8 cellular contexts compared by ENCODE assay signal in genomic region chr4:55546633-55547460, GRCh38. TPM values are rescaled to one million over a fixed set of nuclear protein-coding genes. Genes with fewer than 3 reads are reported as not detected.
A peak's percentile ranks its signal among the peaks of the same experiment; 100 is the strongest.
DNase-seq lines count a peak whose midpoint lies in the region; ATAC-seq and TF ChIP-seq lines count a peak whose summit lies in the region.

TSS of gene CLOCK (minus strand) at chr4:55546909. CDS start at chr4:55482785, 64,124 bp downstream.

- H3K36me3 Mint-ChIP-seq in GM23338 (ENCODE audit: low read depth) = 0 out of 3 replicates have a peak, but pooled peaks cover 3% of the 10 kb centered on the region
- peaks cover 2% of the 10 kb centered on the region for H3K36me3 Mint-ChIP-seq in nephron progenitor cell (ENCODE audit: low read depth)

- H3K9me2 ChIP-seq in GM23338 (ENCODE audit: insufficient read depth) = no peaks in the 10 kb centered on the region

- peak within 1 kb of the TSS; percentile 98 for H3K27ac ChIP-seq in GM23338 (ENCODE audit: low read depth)

- H2AFZ ChIP-seq in GM23338 = peak within 1 kb of the TSS; percentile 92; the same call in 1 of the 2 replicates

- peak; percentile 78 for ATAC-seq in GM23338
- ATAC-seq in stimulated activated naive CD8-positive, alpha-beta T cell treated with anti-CD3 and anti-CD28 coated beads, Interleukin-15, amount 100 ng/mL, for 72 hours = peak; percentile 77

- peaks cover 37% of the 10 kb centered on the region for H3K4me1 ChIP-seq in GM23338 (ENCODE audit: insufficient read depth)

- H3K4me3 Mint-ChIP-seq in GM23338 (peak within 1 kb of the TSS; percentile 95), nephron progenitor cell (peak within 1 kb of the TSS; percentile 95)
- peak within 1 kb of the TSS; percentile 89 to 96 for H3K4me3 Mint-ChIP-seq in stimulated activated naive CD8-positive, alpha-beta T cell treated with anti-CD3 and anti-CD28 coated beads, Interleukin-15, amount 100 ng/mL, for 72 hours

- peak within 1 kb of the TSS; percentile 88 for H3K4me2 ChIP-seq in GM23338

- peak within 1 kb of the TSS; percentile 92 for H3K27ac Mint-ChIP-seq in GM23338
- peak within 1 kb of the TSS; percentile 98 for H3K27ac Mint-ChIP-seq in nephron progenitor cell
- peak within 1 kb of the TSS; percentile 94 to 95 for H3K27ac Mint-ChIP-seq in stimulated activated naive CD8-positive, alpha-beta T cell treated with anti-CD3 and anti-CD28 coated beads, Interleukin-15, amount 100 ng/mL, for 72 hours

- H3K4me3 ChIP-seq in GM23338 = peak within 1 kb of the TSS; percentile 84
- H3K4me3 ChIP-seq in fibroblast of the aortic adventitia (ENCODE audit: low read depth, low read length) = peak within 1 kb of the TSS; percentile 83

- TF ChIP-seq CTCF in GM23338 (conservative IDR thresholded peaks at IDR 0.05; ENCODE audit: low read depth in 2 of 2) = peak; percentile 41 to 50; a peak in 3 of 4 replicates
- peak; percentile 46 for TF ChIP-seq CTCF in fibroblast of the aortic adventitia (IDR thresholded peaks at IDR 0.05; ENCODE audit: insufficient read depth, low read length)
- peak; percentile 37 for TF ChIP-seq CTCF in nephron progenitor cell (IDR thresholded peaks at IDR 0.05)

- no peaks in the 10 kb centered on the region; the same call in 2 of the 3 replicates for H3K9me3 Mint-ChIP-seq in GM23338
- no peaks in the 10 kb centered on the region for H3K9me3 Mint-ChIP-seq in nephron progenitor cell
- no peaks in the 10 kb centered on the region for H3K9me3 Mint-ChIP-seq in stimulated activated naive CD8-positive, alpha-beta T cell treated with anti-CD3 and anti-CD28 coated beads, Interleukin-15, amount 100 ng/mL, for 72 hours

- H3K27me3 ChIP-seq in GM23338 (ENCODE audit: insufficient read depth) = no peaks in the 10 kb centered on the region

- H3K27me3 Mint-ChIP-seq in GM23338 (ENCODE audit: insufficient read depth, low read depth, poor library complexity) (peaks cover 7% of the 10 kb centered on the region), nephron progenitor cell (ENCODE audit: low read depth, poor library complexity) (no peaks in the 10 kb centered on the region)
- H3K27me3 Mint-ChIP-seq in stimulated activated naive CD8-positive, alpha-beta T cell treated with anti-CD3 and anti-CD28 coated beads, Interleukin-15, amount 100 ng/mL, for 72 hours = peaks cover 12% of the 10 kb centered on the region

- H3K79me2 ChIP-seq in GM23338 (replicated peaks; ENCODE audit: insufficient read depth) = peaks cover 36% of the 10 kb centered on the region

- H4K20me1 ChIP-seq in GM23338 (replicated peaks; ENCODE audit: insufficient read depth) = peaks cover 12% of the 10 kb centered on the region

- H3K4me1 Mint-ChIP-seq in GM23338 (peaks cover 48% of the 10 kb centered on the region), nephron progenitor cell (peaks cover 62% of the 10 kb centered on the region)
- H3K4me1 Mint-ChIP-seq in stimulated activated naive CD8-positive, alpha-beta T cell treated with anti-CD3 and anti-CD28 coated beads, Interleukin-15, amount 100 ng/mL, for 72 hours = peaks cover 59% of the 10 kb centered on the region

- H3K36me3 ChIP-seq in GM23338 (ENCODE audit: insufficient read depth) = no peaks in the 10 kb centered on the region

- peaks cover 19% of the 10 kb centered on the region for H3F3A ChIP-seq in GM23338 (replicated peaks; ENCODE audit: low read depth)

- DNase-seq in ELF-1 (ENCODE audit: low read depth, low spot score) (peak; percentile 96), GM23338 (ENCODE audit: low spot score) (peak; percentile 91), LHCN-M2 (ENCODE audit: low read depth) (peak; percentile 91), RPMI8226 (peak; percentile 87), fibroblast of the aortic adventitia (ENCODE audit: low read depth) (peak; percentile 86), nephron progenitor cell (peak; percentile 92)
- peak; percentile 79 for DNase-seq in activated effector memory CD4-positive, alpha-beta T cell treated with Interleukin-2 at 50 U/mL for 16 hours
- peak; percentile 84 to 86 for DNase-seq in stimulated activated naive CD8-positive, alpha-beta T cell treated with anti-CD3 and anti-CD28 coated beads, Interleukin-15, amount 100 ng/mL, for 72 hours

TF ChIP-seq in GM23338, 12 proteins besides CTCF, POLR2A, EP300 and RAD21:
- TF ChIP-seq NANOG (IDR thresholded peaks at IDR 0.05; ENCODE audit: borderline replicate concordance) (no peak), EZH2phosphoT487 (IDR thresholded peaks at IDR 0.05; ENCODE audit: unreplicated experiment) (no peak), ZNF114 (CRISPR knock-in tag; IDR thresholded peaks at IDR 0.05) (no peak), POLR2AphosphoS5 (IDR thresholded peaks at IDR 0.05; ENCODE audit: low read depth) (peak; percentile 63), CREB1 (CRISPR knock-in tag; IDR thresholded peaks at IDR 0.05; ENCODE audit: low read depth) (peak; percentile 48; the same call in 1 of the 2 replicates)

RNA-seq across cellular contexts. Expression of gene CLOCK, which starts in this region (rescaled TPM):
- total RNA-seq in GM23338 (2014; rRNA removed; shearing (Covaris generic)) = 22.0 and 28.8 TPM in 2 replicates
- polyA plus RNA-seq in GM23338 (2016; fragmentation: Nextera tagmentation; extraction: Ambion mirVana) = 16.0 and 17.1 TPM in 2 replicates
- total RNA-seq in LHCN-M2 (2014; rRNA removed) (36.7 and 40.0 TPM in 2 replicates), fibroblast of the aortic adventitia (ENCODE audit: low replicate concordance) (24.8 and 39.0 TPM in 2 replicates)
- polyA plus RNA-seq in LHCN-M2 (2012) = 11.5 TPM

Comparison
In these comparisons a context has a peak if more than half of its experiments do, and no peak if none do; other contexts are left out.
1. Peak in every context shown above with its lines: DNase-seq, ATAC-seq, H3K4me3 ChIP-seq and H3K27ac ChIP-seq.